8 cellular contexts compared by ENCODE assay signal in genomic region chr19:47296036-47296435, GRCh38. TPM values are rescaled to one million over a fixed set of nuclear protein-coding genes. Genes with fewer than 3 reads are reported as not detected.
A peak's percentile ranks its signal among the peaks of the same experiment; 100 is the strongest.
DNase-seq lines count a peak whose midpoint lies in the region; ATAC-seq lines count a peak whose summit lies in the region.

No MANE protein-coding gene starts in this region.

- peaks cover 7 to 14% (median 10%) of the 10 kb centered on the region in 3 donors for H3K4me1 Mint-ChIP-seq in CD8-positive, alpha-beta memory T cell
- H3K4me1 Mint-ChIP-seq in activated CD4-positive, alpha-beta memory T cell treated with anti-CD3 and anti-CD28 coated beads, Interleukin-2, amount 10 ng/mL, durations not matched to agents 7 days and 5 days, result peaks cover 13% of the 10 kb centered on the region

- H3K27ac ChIP-seq in CD8-positive, alpha-beta memory T cell (ENCODE audit: low read depth, low read length), result no peak overlapping the region

- H3K4me3 ChIP-seq in CD8-positive, alpha-beta memory T cell (ENCODE audit: low read length), result no peak overlapping the region

- no peaks in the 10 kb centered on the region for H3K9me3 ChIP-seq in CD8-positive, alpha-beta memory T cell (ENCODE audit: low read length)

- ATAC-seq in HG03095 (IDR thresholded peaks at IDR 0.05; ENCODE audit: unreplicated experiment), result no peak

- no peak overlapping the region for H3K4me3 Mint-ChIP-seq in CD8-positive, alpha-beta memory T cell
- H3K4me3 Mint-ChIP-seq in activated CD4-positive, alpha-beta memory T cell treated with anti-CD3 and anti-CD28 coated beads, Interleukin-2, amount 10 ng/mL, durations not matched to agents 7 days and 5 days, result no peak overlapping the region

- no peaks in the 10 kb centered on the region for H3K9me3 Mint-ChIP-seq in CD8-positive, alpha-beta memory T cell
- no peaks in the 10 kb centered on the region for H3K9me3 Mint-ChIP-seq in activated CD4-positive, alpha-beta memory T cell treated with anti-CD3 and anti-CD28 coated beads, Interleukin-2, amount 10 ng/mL, durations not matched to agents 7 days and 5 days

- no peaks in the 10 kb centered on the region for H3K36me3 ChIP-seq in CD8-positive, alpha-beta memory T cell (ENCODE audit: insufficient read depth, low read length)

- CTCF ChIA-PET in CD8-positive, alpha-beta memory T cell (lab: Charles Lee), result interaction anchor here (1.1 to 11.9 kb wide), 7 partner anchors 53 to 403 kb away, joined by 3 to 89 read pairs (median 4); partner anchors contain the start of gene DHX34
- CTCF ChIA-PET in activated CD4-positive, alpha-beta memory T cell treated with anti-CD3 and anti-CD28 coated beads, Interleukin-2, amount 10 ng/mL, durations not matched to agents 7 days and 5 days (lab: Charles Lee), result interaction anchor here (0.6 to 6.6 kb wide), 14 partner anchors 9 to 403 kb away, joined by 3 to 77 read pairs (median 4); partner anchors contain the start of gene DHX34

- H3K27me3 Mint-ChIP-seq in CD8-positive, alpha-beta memory T cell, result no peaks in the 10 kb centered on the region
- no peaks in the 10 kb centered on the region for H3K27me3 Mint-ChIP-seq in activated CD4-positive, alpha-beta memory T cell treated with anti-CD3 and anti-CD28 coated beads, Interleukin-2, amount 10 ng/mL, durations not matched to agents 7 days and 5 days

- no peaks in the 10 kb centered on the region for H3K36me3 Mint-ChIP-seq in CD8-positive, alpha-beta memory T cell
- no peaks in the 10 kb centered on the region for H3K36me3 Mint-ChIP-seq in activated CD4-positive, alpha-beta memory T cell treated with anti-CD3 and anti-CD28 coated beads, Interleukin-2, amount 10 ng/mL, durations not matched to agents 7 days and 5 days (ENCODE audit: low read depth)

- peaks cover 3% of the 10 kb centered on the region for H3K4me1 ChIP-seq in CD8-positive, alpha-beta memory T cell (ENCODE audit: insufficient read depth, low read length)

- H3K27me3 ChIP-seq in CD8-positive, alpha-beta memory T cell (ENCODE audit: insufficient read depth, low read length, poor library complexity, severe bottlenecking), result no peaks in the 10 kb centered on the region

- POLR2A ChIA-PET in CD8-positive, alpha-beta memory T cell (lab: Charles Lee), result no interaction called here
- POLR2A ChIA-PET in activated CD4-positive, alpha-beta memory T cell treated with anti-CD3 and anti-CD28 coated beads, Interleukin-2, amount 10 ng/mL, durations not matched to agents 7 days and 5 days (lab: Charles Lee), result no interaction called here

- peak overlapping the region in 2 of 8 donors; percentile 48 to 72 for H3K27ac Mint-ChIP-seq in CD8-positive, alpha-beta memory T cell
- no peak overlapping the region for H3K27ac Mint-ChIP-seq in activated CD4-positive, alpha-beta memory T cell treated with anti-CD3 and anti-CD28 coated beads, Interleukin-2, amount 10 ng/mL, durations not matched to agents 7 days and 5 days

- DNase-seq in CD8-positive, alpha-beta memory T cell, result peak; percentile 61 to 83 (median 71)
- DNase-seq in HPDE6-E6E7 (ENCODE audit: extremely low spot score), result peak; percentile 63
- DNase-seq in NCI-H82 (lab: John Stamatoyannopoulos, UW), result peak; percentile 96
- peak; percentile 81 for DNase-seq in activated CD4-positive, alpha-beta memory T cell treated with anti-CD3 and anti-CD28 coated beads, Interleukin-2, amount 10 ng/mL, durations not matched to agents 7 days and 5 days
- DNase-seq in effector CD4-positive, alpha-beta T cell, result peak; percentile 80
- peak; percentile 91 for DNase-seq in medulla oblongata (ENCODE audit: extremely low spot score)
- peak; percentile 38 to 63 for DNase-seq in stimulated activated CD8-positive, alpha-beta memory T cell treated with anti-CD3 and anti-CD28 coated beads, Interleukin-15, amount 100 ng/mL, for 48 hours (ENCODE audit: low read depth in 2 of 2)

RNA-seq across cellular contexts. Expression of gene C5AR1, which starts 13.6 kb away (rescaled TPM):
- 1 to 10 TPM; 1.3 to 1.8 TPM for total RNA-seq in CD8-positive, alpha-beta memory T cell
- not detected for polyA plus RNA-seq in CD8-positive, alpha-beta memory T cell
- not detected for total RNA-seq in activated CD4-positive, alpha-beta memory T cell treated with anti-CD3 and anti-CD28 coated beads, Interleukin-2, amount 10 ng/mL, durations not matched to agents 7 days and 5 days

RNA-seq across cellular contexts. Expression of gene INAFM1, which starts 21.4 kb away (rescaled TPM):
- total RNA-seq in CD8-positive, alpha-beta memory T cell, result 1 to 10 TPM; 7.3 to 9.3 TPM
- polyA plus RNA-seq in CD8-positive, alpha-beta memory T cell, result 2.3 TPM
- total RNA-seq in activated CD4-positive, alpha-beta memory T cell treated with anti-CD3 and anti-CD28 coated beads, Interleukin-2, amount 10 ng/mL, durations not matched to agents 7 days and 5 days, result 10 to 100 TPM; 12.6 to 13.9 TPM

RNA-seq across cellular contexts. Expression of gene C5AR2, which starts 35.9 kb away (rescaled TPM):
- total RNA-seq in CD8-positive, alpha-beta memory T cell, result under 1 TPM; 0.07 to 0.22 TPM
- 0.06 TPM for polyA plus RNA-seq in CD8-positive, alpha-beta memory T cell
- total RNA-seq in activated CD4-positive, alpha-beta memory T cell treated with anti-CD3 and anti-CD28 coated beads, Interleukin-2, amount 10 ng/mL, durations not matched to agents 7 days and 5 days, result 1 to 10 TPM; 4.7 to 5.5 TPM

RNA-seq across cellular contexts. Expression of gene CCDC9, which starts 39.7 kb away (rescaled TPM):
- 10 to 100 TPM; 20.4 to 23.1 TPM for total RNA-seq in CD8-positive, alpha-beta memory T cell
- polyA plus RNA-seq in CD8-positive, alpha-beta memory T cell, result 9.4 TPM
- 10 to 100 TPM; 29.9 to 30.2 TPM for total RNA-seq in activated CD4-positive, alpha-beta memory T cell treated with anti-CD3 and anti-CD28 coated beads, Interleukin-2, amount 10 ng/mL, durations not matched to agents 7 days and 5 days

RNA-seq across cellular contexts. Expression of gene DHX34, which starts 53.1 kb away (rescaled TPM):
- total RNA-seq in CD8-positive, alpha-beta memory T cell, result 10 to 100 TPM; 23.2 to 24.5 TPM
- polyA plus RNA-seq in CD8-positive, alpha-beta memory T cell, result 7.7 TPM
- 10 to 100 TPM; 10.3 to 10.5 TPM for total RNA-seq in activated CD4-positive, alpha-beta memory T cell treated with anti-CD3 and anti-CD28 coated beads, Interleukin-2, amount 10 ng/mL, durations not matched to agents 7 days and 5 days

Comparison
In these comparisons a context has a peak if more than half of its experiments do, and no peak if none do; other contexts are left out.
1. RNA of gene C5AR2, which starts 35.9 kb away (total RNA-seq): 4.7 to 5.5 TPM in activated CD4-positive, alpha-beta memory T cell treated with anti-CD3 and anti-CD28 coated beads, Interleukin-2, amount 10 ng/mL, durations not matched to agents 7 days and 5 days; 0.07 to 0.22 TPM in CD8-positive, alpha-beta memory T cell; every median in the first group is over 4 times any median in the second.
2. Peak in every context shown above with its lines, with median percentiles within 50 percentile points of each other: DNase-seq.